ENCODE assay signal across 1 cellular context in the genomic region with DNA sequence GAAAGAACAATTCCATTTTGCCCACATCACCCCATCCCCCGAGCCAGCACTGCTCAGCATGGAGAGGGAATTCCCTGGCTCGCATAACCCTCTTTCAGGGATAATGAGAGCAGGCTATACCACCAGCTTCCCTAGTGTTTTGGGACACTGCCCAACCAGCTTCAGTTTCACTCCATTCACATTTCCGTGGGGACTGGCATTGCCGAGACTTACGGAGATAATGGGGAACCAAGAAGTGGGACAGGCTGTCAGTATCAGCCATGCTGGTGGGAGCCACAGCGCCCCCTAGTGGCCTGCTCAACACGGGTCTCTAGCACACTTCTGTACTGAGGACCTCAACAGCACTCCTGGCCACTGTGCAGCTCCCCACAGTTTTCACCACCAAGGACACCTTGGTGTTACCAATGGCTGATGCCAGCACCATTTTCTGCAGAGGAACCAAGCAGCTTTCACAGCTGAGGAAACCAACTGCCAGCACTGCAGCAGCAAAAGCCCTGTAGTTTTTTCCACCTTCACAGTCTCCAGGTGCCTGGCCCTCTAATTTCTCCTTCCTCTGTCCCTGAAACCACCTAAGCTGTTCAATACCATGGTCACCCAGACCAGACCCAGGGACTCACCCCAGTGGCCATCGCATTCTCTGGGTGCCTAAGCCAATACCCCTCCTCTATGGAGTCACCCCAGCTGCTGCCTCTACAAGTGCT.
TF ChIP-seq lines count a peak whose summit lies in the region.

No MANE protein-coding gene starts in this region.

TF ChIP-seq in H1, 55 proteins besides CTCF, POLR2A, EP300 and RAD21:
- no peak for TF ChIP-seq EGR1 (IDR thresholded peaks at IDR 0.05; ENCODE audit: borderline replicate concordance, low read depth, low read length)
- TF ChIP-seq, protein P1, sequence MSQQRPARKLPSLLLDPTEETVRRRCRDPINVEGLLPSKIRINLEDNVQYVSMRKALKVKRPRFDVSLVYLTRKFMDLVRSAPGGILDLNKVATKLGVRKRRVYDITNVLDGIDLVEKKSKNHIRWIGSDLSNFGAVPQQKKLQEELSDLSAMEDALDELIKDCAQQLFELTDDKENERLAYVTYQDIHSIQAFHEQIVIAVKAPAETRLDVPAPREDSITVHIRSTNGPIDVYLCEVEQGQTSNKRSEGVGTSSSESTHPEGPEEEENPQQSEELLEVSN (IDR thresholded peaks at IDR 0.05) = no peak
- TF ChIP-seq CHD1 (IDR thresholded peaks at IDR 0.05; ENCODE audit: low read depth, low read length) = no peak
- TF ChIP-seq, protein P2, sequence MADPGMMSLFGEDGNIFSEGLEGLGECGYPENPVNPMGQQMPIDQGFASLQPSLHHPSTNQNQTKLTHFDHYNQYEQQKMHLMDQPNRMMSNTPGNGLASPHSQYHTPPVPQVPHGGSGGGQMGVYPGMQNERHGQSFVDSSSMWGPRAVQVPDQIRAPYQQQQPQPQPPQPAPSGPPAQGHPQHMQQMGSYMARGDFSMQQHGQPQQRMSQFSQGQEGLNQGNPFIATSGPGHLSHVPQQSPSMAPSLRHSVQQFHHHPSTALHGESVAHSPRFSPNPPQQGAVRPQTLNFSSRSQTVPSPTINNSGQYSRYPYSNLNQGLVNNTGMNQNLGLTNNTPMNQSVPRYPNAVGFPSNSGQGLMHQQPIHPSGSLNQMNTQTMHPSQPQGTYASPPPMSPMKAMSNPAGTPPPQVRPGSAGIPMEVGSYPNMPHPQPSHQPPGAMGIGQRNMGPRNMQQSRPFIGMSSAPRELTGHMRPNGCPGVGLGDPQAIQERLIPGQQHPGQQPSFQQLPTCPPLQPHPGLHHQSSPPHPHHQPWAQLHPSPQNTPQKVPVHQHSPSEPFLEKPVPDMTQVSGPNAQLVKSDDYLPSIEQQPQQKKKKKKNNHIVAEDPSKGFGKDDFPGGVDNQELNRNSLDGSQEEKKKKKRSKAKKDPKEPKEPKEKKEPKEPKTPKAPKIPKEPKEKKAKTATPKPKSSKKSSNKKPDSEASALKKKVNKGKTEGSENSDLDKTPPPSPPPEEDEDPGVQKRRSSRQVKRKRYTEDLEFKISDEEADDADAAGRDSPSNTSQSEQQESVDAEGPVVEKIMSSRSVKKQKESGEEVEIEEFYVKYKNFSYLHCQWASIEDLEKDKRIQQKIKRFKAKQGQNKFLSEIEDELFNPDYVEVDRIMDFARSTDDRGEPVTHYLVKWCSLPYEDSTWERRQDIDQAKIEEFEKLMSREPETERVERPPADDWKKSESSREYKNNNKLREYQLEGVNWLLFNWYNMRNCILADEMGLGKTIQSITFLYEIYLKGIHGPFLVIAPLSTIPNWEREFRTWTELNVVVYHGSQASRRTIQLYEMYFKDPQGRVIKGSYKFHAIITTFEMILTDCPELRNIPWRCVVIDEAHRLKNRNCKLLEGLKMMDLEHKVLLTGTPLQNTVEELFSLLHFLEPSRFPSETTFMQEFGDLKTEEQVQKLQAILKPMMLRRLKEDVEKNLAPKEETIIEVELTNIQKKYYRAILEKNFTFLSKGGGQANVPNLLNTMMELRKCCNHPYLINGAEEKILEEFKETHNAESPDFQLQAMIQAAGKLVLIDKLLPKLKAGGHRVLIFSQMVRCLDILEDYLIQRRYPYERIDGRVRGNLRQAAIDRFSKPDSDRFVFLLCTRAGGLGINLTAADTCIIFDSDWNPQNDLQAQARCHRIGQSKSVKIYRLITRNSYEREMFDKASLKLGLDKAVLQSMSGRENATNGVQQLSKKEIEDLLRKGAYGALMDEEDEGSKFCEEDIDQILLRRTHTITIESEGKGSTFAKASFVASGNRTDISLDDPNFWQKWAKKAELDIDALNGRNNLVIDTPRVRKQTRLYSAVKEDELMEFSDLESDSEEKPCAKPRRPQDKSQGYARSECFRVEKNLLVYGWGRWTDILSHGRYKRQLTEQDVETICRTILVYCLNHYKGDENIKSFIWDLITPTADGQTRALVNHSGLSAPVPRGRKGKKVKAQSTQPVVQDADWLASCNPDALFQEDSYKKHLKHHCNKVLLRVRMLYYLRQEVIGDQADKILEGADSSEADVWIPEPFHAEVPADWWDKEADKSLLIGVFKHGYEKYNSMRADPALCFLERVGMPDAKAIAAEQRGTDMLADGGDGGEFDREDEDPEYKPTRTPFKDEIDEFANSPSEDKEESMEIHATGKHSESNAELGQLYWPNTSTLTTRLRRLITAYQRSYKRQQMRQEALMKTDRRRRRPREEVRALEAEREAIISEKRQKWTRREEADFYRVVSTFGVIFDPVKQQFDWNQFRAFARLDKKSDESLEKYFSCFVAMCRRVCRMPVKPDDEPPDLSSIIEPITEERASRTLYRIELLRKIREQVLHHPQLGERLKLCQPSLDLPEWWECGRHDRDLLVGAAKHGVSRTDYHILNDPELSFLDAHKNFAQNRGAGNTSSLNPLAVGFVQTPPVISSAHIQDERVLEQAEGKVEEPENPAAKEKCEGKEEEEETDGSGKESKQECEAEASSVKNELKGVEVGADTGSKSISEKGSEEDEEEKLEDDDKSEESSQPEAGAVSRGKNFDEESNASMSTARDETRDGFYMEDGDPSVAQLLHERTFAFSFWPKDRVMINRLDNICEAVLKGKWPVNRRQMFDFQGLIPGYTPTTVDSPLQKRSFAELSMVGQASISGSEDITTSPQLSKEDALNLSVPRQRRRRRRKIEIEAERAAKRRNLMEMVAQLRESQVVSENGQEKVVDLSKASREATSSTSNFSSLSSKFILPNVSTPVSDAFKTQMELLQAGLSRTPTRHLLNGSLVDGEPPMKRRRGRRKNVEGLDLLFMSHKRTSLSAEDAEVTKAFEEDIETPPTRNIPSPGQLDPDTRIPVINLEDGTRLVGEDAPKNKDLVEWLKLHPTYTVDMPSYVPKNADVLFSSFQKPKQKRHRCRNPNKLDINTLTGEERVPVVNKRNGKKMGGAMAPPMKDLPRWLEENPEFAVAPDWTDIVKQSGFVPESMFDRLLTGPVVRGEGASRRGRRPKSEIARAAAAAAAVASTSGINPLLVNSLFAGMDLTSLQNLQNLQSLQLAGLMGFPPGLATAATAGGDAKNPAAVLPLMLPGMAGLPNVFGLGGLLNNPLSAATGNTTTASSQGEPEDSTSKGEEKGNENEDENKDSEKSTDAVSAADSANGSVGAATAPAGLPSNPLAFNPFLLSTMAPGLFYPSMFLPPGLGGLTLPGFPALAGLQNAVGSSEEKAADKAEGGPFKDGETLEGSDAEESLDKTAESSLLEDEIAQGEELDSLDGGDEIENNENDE (IDR thresholded peaks at IDR 0.05; ENCODE audit: insufficient replicate concordance, low read length) = no peak
- TF ChIP-seq CBX5 (IDR thresholded peaks at IDR 0.05; ENCODE audit: low read depth, low read length) = no peak
- no peak for TF ChIP-seq RNF2 (IDR thresholded peaks at IDR 0.05; ENCODE audit: borderline replicate concordance, low read depth, low read length, missing control alignments, poor library complexity, severe bottlenecking)
- no peak for TF ChIP-seq FOSL1 (IDR thresholded peaks at IDR 0.05; ENCODE audit: insufficient read depth, low read depth, low read length)
- TF ChIP-seq RFX5 (IDR thresholded peaks at IDR 0.05; ENCODE audit: borderline replicate concordance, low read depth, low read length) = no peak
- no peak for TF ChIP-seq KDM5A (IDR thresholded peaks at IDR 0.05; ENCODE audit: low read length)
- TF ChIP-seq GTF2F1 (IDR thresholded peaks at IDR 0.05; ENCODE audit: borderline replicate concordance, low read depth, low read length) = no peak
- TF ChIP-seq NANOG (IDR thresholded peaks at IDR 0.05; ENCODE audit: insufficient read depth, low read depth, low read length, poor library complexity, severe bottlenecking) = no peak
- TF ChIP-seq CREB1 (IDR thresholded peaks at IDR 0.05) = peak; percentile 28; the same call in 1 of the 2 replicates
- TF ChIP-seq, protein P3, sequence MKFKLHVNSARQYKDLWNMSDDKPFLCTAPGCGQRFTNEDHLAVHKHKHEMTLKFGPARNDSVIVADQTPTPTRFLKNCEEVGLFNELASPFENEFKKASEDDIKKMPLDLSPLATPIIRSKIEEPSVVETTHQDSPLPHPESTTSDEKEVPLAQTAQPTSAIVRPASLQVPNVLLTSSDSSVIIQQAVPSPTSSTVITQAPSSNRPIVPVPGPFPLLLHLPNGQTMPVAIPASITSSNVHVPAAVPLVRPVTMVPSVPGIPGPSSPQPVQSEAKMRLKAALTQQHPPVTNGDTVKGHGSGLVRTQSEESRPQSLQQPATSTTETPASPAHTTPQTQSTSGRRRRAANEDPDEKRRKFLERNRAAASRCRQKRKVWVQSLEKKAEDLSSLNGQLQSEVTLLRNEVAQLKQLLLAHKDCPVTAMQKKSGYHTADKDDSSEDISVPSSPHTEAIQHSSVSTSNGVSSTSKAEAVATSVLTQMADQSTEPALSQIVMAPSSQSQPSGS (IDR thresholded peaks at IDR 0.05; ENCODE audit: low read length) = no peak
- TF ChIP-seq, protein P4, sequence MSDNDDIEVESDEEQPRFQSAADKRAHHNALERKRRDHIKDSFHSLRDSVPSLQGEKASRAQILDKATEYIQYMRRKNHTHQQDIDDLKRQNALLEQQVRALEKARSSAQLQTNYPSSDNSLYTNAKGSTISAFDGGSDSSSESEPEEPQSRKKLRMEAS (IDR thresholded peaks at IDR 0.05) = peak; percentile 69; the same call in 1 of the 2 replicates
- no peak for TF ChIP-seq TCF12 (IDR thresholded peaks at IDR 0.05; ENCODE audit: low read depth, low read length)
- TF ChIP-seq KDM1A (IDR thresholded peaks at IDR 0.05; ENCODE audit: borderline replicate concordance, low read length) = no peak
- no peak for TF ChIP-seq BRCA1 (IDR thresholded peaks at IDR 0.05; ENCODE audit: low read depth, low read length)
- TF ChIP-seq TAF7 (optimal IDR thresholded peaks at IDR 0.05; ENCODE audit: borderline replicate concordance, low read depth, low read length) = no peak
- TF ChIP-seq SAP30 (IDR thresholded peaks at IDR 0.05; ENCODE audit: insufficient read depth, insufficient replicate concordance, low read length) = no peak
- TF ChIP-seq RXRA (IDR thresholded peaks at IDR 0.05; ENCODE audit: insufficient read depth, low read depth, low read length) = no peak
- no peak for TF ChIP-seq EZH2 (IDR thresholded peaks at IDR 0.05; ENCODE audit: low read depth, low read length, severe bottlenecking)
- no peak for TF ChIP-seq SP4 (IDR thresholded peaks at IDR 0.05; ENCODE audit: low read length)
- no peak for TF ChIP-seq JUN (IDR thresholded peaks at IDR 0.05; ENCODE audit: low read depth, low read length)
- no peak for TF ChIP-seq MAFK (IDR thresholded peaks at IDR 0.05; ENCODE audit: low read depth, low read length)
- TF ChIP-seq PHF8 (conservative IDR thresholded peaks at IDR 0.05; ENCODE audit: low read depth, low read length) = no peak
- TF ChIP-seq CEBPB (IDR thresholded peaks at IDR 0.05; ENCODE audit: low read depth, low read length) = no peak
- TF ChIP-seq POLR2AphosphoS5 (IDR thresholded peaks at IDR 0.05; ENCODE audit: low read depth, low read length) = peak; percentile 42; the same call in 1 of the 2 replicates
- no peak for TF ChIP-seq CHD2 (IDR thresholded peaks at IDR 0.05; ENCODE audit: low read length)
- peak; percentile 85 for TF ChIP-seq YY1 (IDR thresholded peaks at IDR 0.05; ENCODE audit: low read depth, low read length)
- TF ChIP-seq CBX8 (IDR thresholded peaks at IDR 0.05; ENCODE audit: borderline replicate concordance, low read depth, low read length) = no peak
- no peak for TF ChIP-seq GABPA (IDR thresholded peaks at IDR 0.05; ENCODE audit: borderline replicate concordance, insufficient read depth, low read length)
- TF ChIP-seq BACH1 (IDR thresholded peaks at IDR 0.05; ENCODE audit: low read length) = no peak
- no peak for TF ChIP-seq NRF1 (IDR thresholded peaks at IDR 0.05; ENCODE audit: low read depth, low read length)
- no peak for TF ChIP-seq SP1 (IDR thresholded peaks at IDR 0.05; ENCODE audit: low read depth, low read length)
- TF ChIP-seq JUND (IDR thresholded peaks at IDR 0.05; ENCODE audit: low read length) = no peak
- no peak for TF ChIP-seq RBBP5 (IDR thresholded peaks at IDR 0.05; ENCODE audit: borderline replicate concordance, low read depth, low read length)
- TF ChIP-seq TBP (IDR thresholded peaks at IDR 0.05; ENCODE audit: low read depth, low read length) = peak; percentile 45; the same call in 1 of the 2 replicates
- TF ChIP-seq TEAD4 (IDR thresholded peaks at IDR 0.05; ENCODE audit: low read depth, low read length) = peak; percentile 37; the same call in 1 of the 2 replicates
- no peak for TF ChIP-seq HDAC6 (IDR thresholded peaks at IDR 0.05; ENCODE audit: low read depth, low read length)
- no peak for TF ChIP-seq SRF (IDR thresholded peaks at IDR 0.05; ENCODE audit: low read depth, low read length)
- TF ChIP-seq SP2 (IDR thresholded peaks at IDR 0.05; ENCODE audit: low read length) = no peak
- TF ChIP-seq KDM4A (IDR thresholded peaks at IDR 0.05; ENCODE audit: low read depth, low read length, severe bottlenecking) = no peak
- TF ChIP-seq TAF1 (IDR thresholded peaks at IDR 0.05; ENCODE audit: low read depth, low read length) = 0 out of 2 replicates have a peak, but pooled peaks have one; percentile 47
- no peak for TF ChIP-seq CTBP2 (IDR thresholded peaks at IDR 0.05; ENCODE audit: borderline replicate concordance, insufficient read depth, insufficient read length, low read length)
- no peak for TF ChIP-seq POU5F1 (IDR thresholded peaks at IDR 0.05; ENCODE audit: low read depth, low read length)
- TF ChIP-seq SIX5 (IDR thresholded peaks at IDR 0.05; ENCODE audit: low read depth, low read length) = no peak
- no peak for TF ChIP-seq USF2 (IDR thresholded peaks at IDR 0.05; ENCODE audit: low read length)
- TF ChIP-seq SIN3A (conservative IDR thresholded peaks at IDR 0.05 in 1 of 2, IDR thresholded peaks at IDR 0.05 in 1 of 2; ENCODE audit: low read depth in 1 of 2, low read length in 2 of 2) = peak in 1 of 2 experiments; percentile 71; a peak in 1 of 4 replicates
- no peak for TF ChIP-seq SUZ12 (IDR thresholded peaks at IDR 0.05; ENCODE audit: low read length)
- TF ChIP-seq ZNF274 (IDR thresholded peaks at IDR 0.05; ENCODE audit: borderline replicate concordance, extremely low read depth, low read length) = no peak
- TF ChIP-seq BCL11A (IDR thresholded peaks at IDR 0.05; ENCODE audit: low read depth in 2 of 2, low read length in 2 of 2) = no peak
- TF ChIP-seq ASH2L (IDR thresholded peaks at IDR 0.05; ENCODE audit: low read length) = no peak
- TF ChIP-seq SIRT6 (IDR thresholded peaks at IDR 0.05; ENCODE audit: low read length) = no peak
- TF ChIP-seq, protein P5, sequence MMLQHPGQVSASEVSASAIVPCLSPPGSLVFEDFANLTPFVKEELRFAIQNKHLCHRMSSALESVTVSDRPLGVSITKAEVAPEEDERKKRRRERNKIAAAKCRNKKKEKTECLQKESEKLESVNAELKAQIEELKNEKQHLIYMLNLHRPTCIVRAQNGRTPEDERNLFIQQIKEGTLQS (IDR thresholded peaks at IDR 0.05; ENCODE audit: insufficient read depth, low read depth, low read length) = no peak
- TF ChIP-seq HDAC2 (IDR thresholded peaks at IDR 0.05; ENCODE audit: borderline replicate concordance in 1 of 2, low read depth in 2 of 2, low read length in 2 of 2) = no peak
